ENCODE assay signal across 1 cellular context in the genomic region with DNA sequence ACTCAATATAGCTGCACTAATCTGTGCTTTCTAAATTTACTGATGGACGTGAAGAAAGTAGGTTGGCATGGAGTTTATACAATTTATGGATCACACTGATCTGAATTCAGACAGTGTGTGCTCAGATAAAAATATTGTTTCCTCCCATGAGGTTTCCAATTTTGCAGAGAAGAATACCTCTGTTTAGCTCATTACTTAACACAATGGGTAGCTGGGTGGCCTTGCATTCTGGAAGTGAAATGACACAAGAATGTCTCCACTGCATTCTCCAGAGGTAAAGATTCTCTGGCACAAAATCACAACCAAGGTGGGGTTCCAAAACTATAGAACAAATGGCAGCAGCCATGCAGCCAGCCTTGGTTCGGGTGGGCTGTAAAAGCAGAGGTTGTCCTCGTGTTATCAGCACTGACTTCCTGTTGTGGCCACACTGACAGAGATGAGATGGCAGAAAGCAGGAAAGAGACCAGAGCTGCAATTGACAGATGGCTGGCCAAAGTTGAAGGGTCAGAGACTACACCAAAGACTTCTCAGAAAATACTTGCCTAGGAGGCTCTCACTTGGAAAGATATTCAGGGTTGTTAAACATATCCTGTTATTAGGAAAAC.
TF ChIP-seq lines count a peak whose summit lies in the region.

No MANE protein-coding gene starts in this region.

TF ChIP-seq in K562, 482 proteins besides CTCF, POLR2A, EP300 and RAD21 (continued from another document and continues in another):
- TF ChIP-seq, protein P1, sequence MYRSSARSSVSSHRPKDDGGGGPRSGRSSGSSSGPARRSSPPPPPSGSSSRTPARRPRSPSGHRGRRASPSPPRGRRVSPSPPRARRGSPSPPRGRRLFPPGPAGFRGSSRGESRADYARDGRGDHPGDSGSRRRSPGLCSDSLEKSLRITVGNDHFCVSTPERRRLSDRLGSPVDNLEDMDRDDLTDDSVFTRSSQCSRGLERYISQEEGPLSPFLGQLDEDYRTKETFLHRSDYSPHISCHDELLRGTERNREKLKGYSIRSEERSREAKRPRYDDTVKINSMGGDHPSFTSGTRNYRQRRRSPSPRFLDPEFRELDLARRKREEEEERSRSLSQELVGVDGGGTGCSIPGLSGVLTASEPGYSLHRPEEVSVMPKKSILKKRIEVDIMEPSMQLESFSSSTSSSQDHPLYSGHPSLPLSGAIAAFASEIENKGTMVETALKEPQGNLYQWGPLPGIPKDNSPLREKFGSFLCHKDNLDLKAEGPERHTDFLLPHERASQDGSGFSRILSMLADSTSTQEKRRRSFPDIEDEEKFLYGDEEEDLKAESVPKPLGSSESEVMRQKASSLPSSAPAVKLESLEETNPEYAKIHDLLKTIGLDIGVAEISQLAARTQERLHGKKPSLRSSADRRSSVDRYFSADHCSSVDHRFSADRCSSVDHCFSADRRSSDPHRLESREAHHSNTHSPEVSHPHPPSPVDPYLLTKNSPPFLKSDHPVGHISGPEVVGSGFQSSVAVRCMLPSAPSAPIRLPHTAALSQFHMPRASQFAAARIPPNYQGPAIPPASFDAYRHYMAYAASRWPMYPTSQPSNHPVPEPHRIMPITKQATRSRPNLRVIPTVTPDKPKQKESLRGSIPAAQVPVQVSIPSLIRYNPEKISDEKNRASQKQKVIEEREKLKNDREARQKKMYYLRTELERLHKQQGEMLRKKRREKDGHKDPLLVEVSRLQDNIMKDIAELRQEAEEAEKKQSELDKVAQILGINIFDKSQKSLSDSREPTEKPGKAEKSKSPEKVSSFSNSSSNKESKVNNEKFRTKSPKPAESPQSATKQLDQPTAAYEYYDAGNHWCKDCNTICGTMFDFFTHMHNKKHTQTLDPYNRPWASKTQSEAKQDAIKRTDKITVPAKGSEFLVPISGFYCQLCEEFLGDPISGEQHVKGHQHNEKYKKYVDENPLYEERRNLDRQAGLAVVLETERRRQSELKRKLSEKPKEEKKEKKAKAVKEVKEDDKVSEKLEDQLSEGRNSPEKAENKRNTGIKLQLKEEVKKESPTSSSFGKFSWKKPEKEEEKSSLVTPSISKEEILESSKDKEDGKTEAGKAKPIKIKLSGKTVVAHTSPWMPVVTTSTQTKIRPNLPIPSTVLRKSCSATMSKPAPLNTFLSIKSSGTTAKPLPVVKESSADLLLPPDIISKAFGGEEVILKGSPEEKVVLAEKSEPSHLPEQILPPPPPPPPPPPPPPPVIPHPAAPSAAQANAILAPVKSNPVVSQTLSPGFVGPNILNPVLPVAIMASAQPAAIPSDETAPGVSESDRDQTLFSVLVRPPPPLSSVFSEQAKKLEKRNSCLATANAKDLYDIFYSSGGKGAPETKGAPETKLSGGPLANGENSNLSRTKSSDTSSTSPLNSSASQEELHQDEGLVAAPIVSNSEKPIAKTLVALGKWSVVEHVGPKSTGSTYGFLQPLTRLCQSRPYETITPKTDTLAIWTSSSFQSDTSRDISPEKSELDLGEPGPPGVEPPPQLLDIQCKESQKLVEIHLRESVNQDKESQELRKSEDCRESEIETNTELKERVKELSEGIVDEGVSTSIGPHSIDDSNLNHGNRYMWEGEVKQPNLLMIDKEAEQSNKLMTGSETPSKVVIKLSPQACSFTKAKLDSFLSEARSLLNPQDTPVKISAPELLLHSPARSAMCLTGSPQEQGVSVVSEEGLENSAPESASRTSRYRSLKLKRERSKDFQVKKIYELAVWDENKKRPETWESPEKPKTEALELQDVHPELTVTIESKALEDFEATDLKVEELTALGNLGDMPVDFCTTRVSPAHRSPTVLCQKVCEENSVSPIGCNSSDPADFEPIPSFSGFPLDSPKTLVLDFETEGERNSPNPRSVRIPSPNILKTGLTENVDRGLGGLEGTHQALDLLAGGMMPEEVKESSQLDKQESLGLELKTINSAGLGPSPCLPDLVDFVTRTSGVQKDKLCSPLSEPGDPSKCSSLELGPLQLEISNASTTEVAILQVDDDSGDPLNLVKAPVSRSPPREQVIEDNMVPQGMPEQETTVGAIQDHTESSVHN (IDR thresholded peaks at IDR 0.05; ENCODE audit: borderline replicate concordance in 1 of 2, low read depth in 1 of 2) = no peak
- TF ChIP-seq FOXK2 (conservative IDR thresholded peaks at IDR 0.05 in 1 of 2, IDR thresholded peaks at IDR 0.05 in 1 of 2; ENCODE audit: low read depth in 2 of 2) (peak in 1 of 2 experiments; percentile 63; a peak in 1 of 4 replicates), RBM25 (IDR thresholded peaks at IDR 0.05; ENCODE audit: low read depth, low read length, severe bottlenecking) (no peak), DPF2 (IDR thresholded peaks at IDR 0.05) (peak; percentile 89), MAFK (IDR thresholded peaks at IDR 0.05; ENCODE audit: low read length) (peak; percentile 66), PCBP1 (IDR thresholded peaks at IDR 0.05; ENCODE audit: low read depth, low read length, poor library complexity, severe bottlenecking) (no peak), ZNF175 (CRISPR knock-in tag; IDR thresholded peaks at IDR 0.05; ENCODE audit: low read depth) (peak; percentile 71; the same call in 1 of the 2 replicates), FOXA3 (CRISPR knock-in tag; conservative IDR thresholded peaks at IDR 0.05 in 1 of 2, IDR thresholded peaks at IDR 0.05 in 1 of 2) (no peak), SMAD3 (CRISPR knock-in tag; conservative IDR thresholded peaks at IDR 0.05) (0 out of 2 replicates have a peak, but pooled peaks have one; percentile 38), C11orf30 (IDR thresholded peaks at IDR 0.05; ENCODE audit: low read depth) (peak; percentile 82), KLF16 (IDR thresholded peaks at IDR 0.05) (peak; percentile 18; the same call in 1 of the 2 replicates), HSF4 (CRISPR knock-in tag; IDR thresholded peaks at IDR 0.05; ENCODE audit: borderline replicate concordance) (no peak), ARID1B (IDR thresholded peaks at IDR 0.05) (peak; percentile 90), PREB (CRISPR knock-in tag; IDR thresholded peaks at IDR 0.05) (no peak), FOXA1 (IDR thresholded peaks at IDR 0.05; ENCODE audit: borderline replicate concordance) (no peak), BMI1 (IDR thresholded peaks at IDR 0.05; ENCODE audit: low read length) (no peak), ZFP36 (IDR thresholded peaks at IDR 0.05; ENCODE audit: low read depth, low read length, partially characterized antibody) (no peak), HINFP (tag; conservative IDR thresholded peaks at IDR 0.05; ENCODE audit: low read depth) (no peak), SREBF2 (CRISPR knock-in tag; IDR thresholded peaks at IDR 0.05) (no peak), ZBTB17 (CRISPR knock-in tag; IDR thresholded peaks at IDR 0.05) (0 out of 2 replicates have a peak, but pooled peaks have one; percentile 47), GABPA (tag; conservative IDR thresholded peaks at IDR 0.05; ENCODE audit: low read depth) (peak; percentile 73), STAT5A (IDR thresholded peaks at IDR 0.05; ENCODE audit: borderline replicate concordance, low read length) (peak; percentile 77), TBL1XR1 (IDR thresholded peaks at IDR 0.05; ENCODE audit: low read length in 2 of 2) (peak in 1 of 2 experiments; percentile 71; a peak in 2 of 4 replicates), POLR3A (IDR thresholded peaks at IDR 0.05; ENCODE audit: borderline replicate concordance, extremely low read depth, insufficient read depth, insufficient read length) (no peak), ATF7 (IDR thresholded peaks at IDR 0.05) (0 out of 2 replicates have a peak, but pooled peaks have one; percentile 23), NR2C2 (CRISPR knock-in tag; IDR thresholded peaks at IDR 0.05) (peak; percentile 76; the same call in 1 of the 2 replicates), NR2C2 (tag; IDR thresholded peaks at IDR 0.05) (peak; percentile 97), SRSF1 (IDR thresholded peaks at IDR 0.05; ENCODE audit: low read depth, low read length) (no peak), TAL1 (IDR thresholded peaks at IDR 0.05) (peak; percentile 70), ZMIZ1 (IDR thresholded peaks at IDR 0.05; ENCODE audit: low read depth in 2 of 2, low read length in 2 of 2) (peak in 1 of 2 experiments; percentile 46; a peak in 1 of 4 replicates), CC2D1A (IDR thresholded peaks at IDR 0.05) (peak; percentile 33; the same call in 1 of the 2 replicates)
- TF ChIP-seq, protein P2, sequence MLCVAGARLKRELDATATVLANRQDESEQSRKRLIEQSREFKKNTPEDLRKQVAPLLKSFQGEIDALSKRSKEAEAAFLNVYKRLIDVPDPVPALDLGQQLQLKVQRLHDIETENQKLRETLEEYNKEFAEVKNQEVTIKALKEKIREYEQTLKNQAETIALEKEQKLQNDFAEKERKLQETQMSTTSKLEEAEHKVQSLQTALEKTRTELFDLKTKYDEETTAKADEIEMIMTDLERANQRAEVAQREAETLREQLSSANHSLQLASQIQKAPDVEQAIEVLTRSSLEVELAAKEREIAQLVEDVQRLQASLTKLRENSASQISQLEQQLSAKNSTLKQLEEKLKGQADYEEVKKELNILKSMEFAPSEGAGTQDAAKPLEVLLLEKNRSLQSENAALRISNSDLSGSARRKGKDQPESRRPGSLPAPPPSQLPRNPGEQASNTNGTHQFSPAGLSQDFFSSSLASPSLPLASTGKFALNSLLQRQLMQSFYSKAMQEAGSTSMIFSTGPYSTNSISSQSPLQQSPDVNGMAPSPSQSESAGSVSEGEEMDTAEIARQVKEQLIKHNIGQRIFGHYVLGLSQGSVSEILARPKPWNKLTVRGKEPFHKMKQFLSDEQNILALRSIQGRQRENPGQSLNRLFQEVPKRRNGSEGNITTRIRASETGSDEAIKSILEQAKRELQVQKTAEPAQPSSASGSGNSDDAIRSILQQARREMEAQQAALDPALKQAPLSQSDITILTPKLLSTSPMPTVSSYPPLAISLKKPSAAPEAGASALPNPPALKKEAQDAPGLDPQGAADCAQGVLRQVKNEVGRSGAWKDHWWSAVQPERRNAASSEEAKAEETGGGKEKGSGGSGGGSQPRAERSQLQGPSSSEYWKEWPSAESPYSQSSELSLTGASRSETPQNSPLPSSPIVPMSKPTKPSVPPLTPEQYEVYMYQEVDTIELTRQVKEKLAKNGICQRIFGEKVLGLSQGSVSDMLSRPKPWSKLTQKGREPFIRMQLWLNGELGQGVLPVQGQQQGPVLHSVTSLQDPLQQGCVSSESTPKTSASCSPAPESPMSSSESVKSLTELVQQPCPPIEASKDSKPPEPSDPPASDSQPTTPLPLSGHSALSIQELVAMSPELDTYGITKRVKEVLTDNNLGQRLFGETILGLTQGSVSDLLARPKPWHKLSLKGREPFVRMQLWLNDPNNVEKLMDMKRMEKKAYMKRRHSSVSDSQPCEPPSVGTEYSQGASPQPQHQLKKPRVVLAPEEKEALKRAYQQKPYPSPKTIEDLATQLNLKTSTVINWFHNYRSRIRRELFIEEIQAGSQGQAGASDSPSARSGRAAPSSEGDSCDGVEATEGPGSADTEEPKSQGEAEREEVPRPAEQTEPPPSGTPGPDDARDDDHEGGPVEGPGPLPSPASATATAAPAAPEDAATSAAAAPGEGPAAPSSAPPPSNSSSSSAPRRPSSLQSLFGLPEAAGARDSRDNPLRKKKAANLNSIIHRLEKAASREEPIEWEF (CRISPR knock-in tag; IDR thresholded peaks at IDR 0.05) = no peak
- TF ChIP-seq, protein P3, sequence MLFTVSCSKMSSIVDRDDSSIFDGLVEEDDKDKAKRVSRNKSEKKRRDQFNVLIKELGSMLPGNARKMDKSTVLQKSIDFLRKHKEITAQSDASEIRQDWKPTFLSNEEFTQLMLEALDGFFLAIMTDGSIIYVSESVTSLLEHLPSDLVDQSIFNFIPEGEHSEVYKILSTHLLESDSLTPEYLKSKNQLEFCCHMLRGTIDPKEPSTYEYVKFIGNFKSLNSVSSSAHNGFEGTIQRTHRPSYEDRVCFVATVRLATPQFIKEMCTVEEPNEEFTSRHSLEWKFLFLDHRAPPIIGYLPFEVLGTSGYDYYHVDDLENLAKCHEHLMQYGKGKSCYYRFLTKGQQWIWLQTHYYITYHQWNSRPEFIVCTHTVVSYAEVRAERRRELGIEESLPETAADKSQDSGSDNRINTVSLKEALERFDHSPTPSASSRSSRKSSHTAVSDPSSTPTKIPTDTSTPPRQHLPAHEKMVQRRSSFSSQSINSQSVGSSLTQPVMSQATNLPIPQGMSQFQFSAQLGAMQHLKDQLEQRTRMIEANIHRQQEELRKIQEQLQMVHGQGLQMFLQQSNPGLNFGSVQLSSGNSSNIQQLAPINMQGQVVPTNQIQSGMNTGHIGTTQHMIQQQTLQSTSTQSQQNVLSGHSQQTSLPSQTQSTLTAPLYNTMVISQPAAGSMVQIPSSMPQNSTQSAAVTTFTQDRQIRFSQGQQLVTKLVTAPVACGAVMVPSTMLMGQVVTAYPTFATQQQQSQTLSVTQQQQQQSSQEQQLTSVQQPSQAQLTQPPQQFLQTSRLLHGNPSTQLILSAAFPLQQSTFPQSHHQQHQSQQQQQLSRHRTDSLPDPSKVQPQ (CRISPR knock-in tag; IDR thresholded peaks at IDR 0.05; ENCODE audit: borderline replicate concordance) = no peak
